15 cellular contexts compared by ENCODE assay signal in the genomic region with DNA sequence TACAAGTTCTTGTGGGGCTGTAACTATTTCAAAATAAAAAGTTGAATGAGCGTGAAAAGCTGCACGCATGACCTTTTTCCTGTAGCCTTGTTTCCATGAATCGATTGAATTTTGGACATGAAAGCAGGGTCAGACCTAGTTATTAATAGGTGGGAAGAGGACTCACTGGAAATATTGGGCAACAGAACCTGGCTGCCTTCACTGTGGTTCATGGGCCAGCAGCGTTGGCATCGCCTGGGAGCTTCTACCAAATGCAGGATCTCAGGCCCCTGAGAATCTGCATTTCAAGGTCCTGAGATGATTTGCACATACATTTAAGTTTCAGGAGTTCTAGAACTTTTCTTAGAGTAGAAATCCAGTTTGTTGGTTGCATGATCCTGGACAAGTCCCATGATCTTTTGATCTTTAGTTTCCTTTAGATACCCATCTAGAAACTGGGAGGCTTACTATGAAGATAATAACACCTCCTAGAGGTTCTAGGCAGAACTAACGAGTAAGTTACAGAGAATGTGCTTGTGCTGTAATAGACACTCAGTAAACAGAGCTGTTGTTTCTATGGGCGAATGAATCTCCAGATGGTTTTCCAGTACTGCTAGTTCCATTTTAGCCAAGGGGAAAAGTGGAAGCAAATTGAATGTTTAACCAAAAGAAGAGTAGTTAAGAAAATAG. TPM values are rescaled to one million over a fixed set of nuclear protein-coding genes. Genes with fewer than 3 reads are reported as not detected.
A peak's percentile ranks its signal among the peaks of the same experiment; 100 is the strongest.
DNase-seq lines count a peak whose midpoint lies in the region; ATAC-seq, FAIRE-seq and TF ChIP-seq lines count a peak whose summit lies in the region.
"Had no signal": no experiment of that assay in that cellular context is flagged by ENCODE, and none has a peak within 500 bp of the region (broad histone marks: within the 10 kb centered on the region; RNA-seq: fewer than 3 reads in every experiment).

No MANE protein-coding gene starts in this region.

- no peak overlapping the region for H3K4ac ChIP-seq in H1 (replicated peaks; ENCODE audit: insufficient read length, low read depth, low read length)

- H3K4me3 Mint-ChIP-seq in CD14-positive monocyte = no peak overlapping the region
- H3K4me3 Mint-ChIP-seq: immature natural killer cell had no signal

- peaks cover 0 to 6% of the 10 kb centered on the region in 2 donors for H3K36me3 Mint-ChIP-seq in CD14-positive monocyte
- H3K36me3 Mint-ChIP-seq: immature natural killer cell had no signal

- H3K23ac ChIP-seq in H1 (ENCODE audit: insufficient read length) = no peak overlapping the region

- no peak overlapping the region for H3K56ac ChIP-seq in H1 (replicated peaks; ENCODE audit: insufficient read length, low read depth, low read length)

- H3K4me1 ChIP-seq in A549 = peaks cover 29% of the 10 kb centered on the region
- H3K4me1 ChIP-seq in H1 (replicated peaks in 1 of 4; ENCODE audit: control insufficient read depth in 3 of 4, insufficient read depth in 4 of 4, low read length in 3 of 4) = peaks cover 0 to 5% (median 2%) of the 10 kb centered on the region in 4 experiments; a peak in 4 of 7 replicates
- H3K4me1 ChIP-seq: prostate gland had no signal

- TF ChIP-seq POLR2A in A549 (IDR thresholded peaks at IDR 0.05; ENCODE audit: low read length) (no peak), H1 (IDR thresholded peaks at IDR 0.05; ENCODE audit: control extremely low read depth in 1 of 2, low read depth in 2 of 2, low read length in 2 of 2) (no peak)

- H3K14ac ChIP-seq in H1 (ENCODE audit: insufficient read length) = no peak overlapping the region

- no peak overlapping the region for H3K18ac ChIP-seq in H1 (ENCODE audit: extremely low read depth, low read length)

- H3K9me3 ChIP-seq in A549 = no peaks in the 10 kb centered on the region
- H3K9me3 ChIP-seq in H1 (ENCODE audit: insufficient read depth in 2 of 2, low read depth in 1 of 2, low read length in 1 of 2) = no peaks in the 10 kb centered on the region
- H3K9me3 ChIP-seq: prostate gland had no signal

- no peak overlapping the region for H3K9ac ChIP-seq in H1 (replicated peaks in 1 of 4; ENCODE audit: extremely low read depth in 1 of 4, low read depth in 3 of 4, low read length in 3 of 4)
- H3K9ac ChIP-seq: GM23248 had no signal

- no peaks in the 10 kb centered on the region for H4K20me1 ChIP-seq in H1 (replicated peaks in 1 of 2; ENCODE audit: control insufficient read depth in 1 of 2, insufficient read depth in 2 of 2, low read length in 2 of 2)

- POLR2A ChIA-PET in A549 (lab: Yijun Ruan, JAX) = no interaction called here
- POLR2A ChIA-PET in H1 (lab: Charles Lee; ENCODE audit: partially characterized antibody) = interaction anchor here (0.9 to 1.6 kb wide), 3 partner anchors 9 to 43 kb away, joined by 3 to 4 read pairs (median 3); no protein-coding TSS in a partner anchor

- H3K79me1 ChIP-seq in H1 (ENCODE audit: low read depth, low read length) = no peaks in the 10 kb centered on the region; the same call in 1 of the 2 replicates

- TF ChIP-seq EP300 in A549 (IDR thresholded peaks at IDR 0.05) (no peak), H1 (IDR thresholded peaks at IDR 0.05; ENCODE audit: borderline replicate concordance in 1 of 2, low read depth in 2 of 2, low read length in 2 of 2) (no peak)

- TF ChIP-seq RAD21 in A549 (conservative IDR thresholded peaks at IDR 0.05 in 1 of 2, IDR thresholded peaks at IDR 0.05 in 1 of 2) (peak in 1 of 2 experiments; percentile 25; a peak in 2 of 5 replicates), H1 (IDR thresholded peaks at IDR 0.05 in 1 of 2, conservative IDR thresholded peaks at IDR 0.05 in 1 of 2; ENCODE audit: low read depth in 2 of 2, low read length in 2 of 2) (peak; percentile 9 to 22; a peak in 3 of 4 replicates)

- H2BK120ac ChIP-seq in H1 (replicated peaks; ENCODE audit: low read depth, low read length) = no peak overlapping the region

- no peak overlapping the region for H4K8ac ChIP-seq in H1 (ENCODE audit: extremely low read depth, insufficient read depth, low read length)

- no peak overlapping the region for H2AFZ ChIP-seq in H1 (ENCODE audit: low read length)
- H2AFZ ChIP-seq: GM23248 had no signal

- H3K4me3 ChIP-seq in A549 (no peak overlapping the region), H1 (ENCODE audit: extremely low read depth in 1 of 4, insufficient read depth in 2 of 4, low read depth in 3 of 4, low read length in 4 of 4) (no peak overlapping the region)
- H3K4me3 ChIP-seq: GM23248, prostate gland had no signal

- TF ChIP-seq CTCF in A549 (IDR thresholded peaks at IDR 0.05) (no peak), GM10266 (IDR thresholded peaks at IDR 0.05; ENCODE audit: control insufficient read depth, insufficient read depth, low read depth, missing control alignments) (peak; percentile 34), H1 (IDR thresholded peaks at IDR 0.05; ENCODE audit: control extremely low read depth in 1 of 3, insufficient read depth in 1 of 3, low read depth in 1 of 3, low read length in 3 of 3) (no peak), CD14-positive monocyte (IDR thresholded peaks at IDR 0.05) (no peak)

- H3K27ac Mint-ChIP-seq in CD14-positive monocyte = peak overlapping the region in 1 of 7 donors; percentile 78
- H3K27ac Mint-ChIP-seq: immature natural killer cell had no signal

- peaks cover 49% of the 10 kb centered on the region for H3K4me1 Mint-ChIP-seq in CD14-positive monocyte

- 85% methylated on average over 7 of the region's 7 CpGs for WGBS in A549 (ENCODE audit: missing lambda C conversion rate)
- 93% methylated on average over 7 of the region's 7 CpGs; no CpG with 5 or more reads in 1 of the 2 experiments for WGBS in H1 (ENCODE audit: extremely low coverage in 1 of 2, insufficient coverage in 1 of 2, insufficient read length in 1 of 2, insufficient replicate concordance in 2 of 2, low coverage in 1 of 2, low lambda C conversion rate in 2 of 2, missing lambda C conversion rate in 1 of 2), 2 experiments

- intact Hi-C loops in CD14-positive monocyte (cut with micrococcal nuclease) = loop anchor here in 1 of 2 donors (5.0 kb wide), 1 partner anchor 51 kb away; no protein-coding TSS in a partner anchor

- H3K27me3 Mint-ChIP-seq in CD14-positive monocyte (ENCODE audit: low read depth in 3 of 3) = peaks cover 0 to 4% (median 2%) of the 10 kb centered on the region in 3 donors

- no peak overlapping the region for H2BK5ac ChIP-seq in H1 (ENCODE audit: low read depth, low read length)

- H2AK5ac ChIP-seq in H1 (ENCODE audit: low read depth, low read length) = no peak overlapping the region

- peak in 1 of 2 experiments; percentile 34; a peak in 2 of 6 replicates for ATAC-seq in A549
- ATAC-seq in GM18907 (IDR thresholded peaks at IDR 0.05; ENCODE audit: unreplicated experiment) = no peak
- ATAC-seq in HG02610 (IDR thresholded peaks at IDR 0.05; ENCODE audit: unreplicated experiment) = no peak
- ATAC-seq in HG02884 (IDR thresholded peaks at IDR 0.05; ENCODE audit: unreplicated experiment) = no peak
- ATAC-seq: stimulated activated naive CD8-positive, alpha-beta T cell treated with anti-CD3 and anti-CD28 coated beads, Interleukin-15, Interleukin-2, amounts not matched to agents 100 U/mL and 50 U/mL, for 24 hours had no signal

- H4K91ac ChIP-seq in H1 (replicated peaks; ENCODE audit: insufficient read length, low read length) = no peak overlapping the region

- no peaks in the 10 kb centered on the region for H3K36me3 ChIP-seq in H1 (ENCODE audit: control insufficient read depth in 2 of 4, insufficient read depth in 4 of 4, low read length in 3 of 4)
- H3K36me3 ChIP-seq: prostate gland had no signal

- H2BK20ac ChIP-seq in H1 (ENCODE audit: low read length) = no peak overlapping the region

- H3K27me3 ChIP-seq in H1 (replicated peaks in 1 of 4; ENCODE audit: control insufficient read depth in 3 of 4, extremely low read depth in 1 of 4, insufficient read depth in 3 of 4, low read length in 3 of 4) = no peaks in the 10 kb centered on the region

- no peaks in the 10 kb centered on the region for H3K23me2 ChIP-seq in H1 (ENCODE audit: low read depth, low read length)

- no peak overlapping the region for H4K5ac ChIP-seq in H1 (ENCODE audit: insufficient read length, low read depth, low read length)

- no peaks in the 10 kb centered on the region; a peak in 1 of 4 replicates for H3K79me2 ChIP-seq in H1 (ENCODE audit: control insufficient read depth in 1 of 2, insufficient read depth in 2 of 2, low read length in 2 of 2)

- no peak overlapping the region for H3K4me2 ChIP-seq in A549
- no peak overlapping the region for H3K4me2 ChIP-seq in H1 (ENCODE audit: insufficient read depth in 1 of 2, low read depth in 2 of 2, low read length in 2 of 2)

- H3K27ac ChIP-seq in A549 (peak overlapping the region in 1 of 2 experiments; percentile 45; a peak in 1 of 6 replicates), H1 (ENCODE audit: low read depth, low read length) (no peak overlapping the region)
- H3K27ac ChIP-seq: GM23248, prostate gland had no signal

- CTCF ChIA-PET in A549 (lab: Yijun Ruan, JAX) = interaction anchor here (1.0 to 3.8 kb wide), 3 partner anchors 52 to 293 kb away, joined by 3 to 26 read pairs (median 15); no protein-coding TSS in a partner anchor
- CTCF ChIA-PET in H1 (lab: Charles Lee; ENCODE audit: partially characterized antibody) = interaction anchor here (0.7 to 3.8 kb wide), 16 partner anchors 9 to 123 kb away, joined by 3 to 31 read pairs (median 4); no protein-coding TSS in a partner anchor

- FAIRE-seq in A549 (lab: Jason Lieb, UNC) (no peak), H1 (lab: Jason Lieb, UNC) (no peak)
- FAIRE-seq: TTC549 had no signal

- H3K9me3 Mint-ChIP-seq in CD14-positive monocyte = peaks cover 0 to 9% (median 2%) of the 10 kb centered on the region in 7 donors
- H3K9me3 Mint-ChIP-seq: immature natural killer cell had no signal

- DNase-seq in A549 (ENCODE audit: low read depth in 1 of 2, low spot score in 1 of 2) (no peak), GM10266 (ENCODE audit: extremely low spot score) (no peak), MV-4-11 (lab: John Stamatoyannopoulos, UW) (peak; percentile 4), H1 (ENCODE audit: low read depth in 1 of 2, low spot score in 2 of 2) (no peak), CD14-positive monocyte (ENCODE audit: low spot score) (no peak)
- DNase-seq: GM23248; immature natural killer cell; NCI-H2029 treated with DMSO at 0.1 percent for 48 hours; stimulated activated CD4-positive, alpha-beta T cell treated with anti-CD3 and anti-CD28 coated beads, Interleukin-2, amount 100 ng/mL, for 48 hours; stimulated activated naive CD8-positive, alpha-beta T cell treated with anti-CD3 and anti-CD28 coated beads, Interleukin-15, Interleukin-2, amounts not matched to agents 100 U/mL and 50 U/mL, for 24 hours had no signal

- no peak overlapping the region for H2BK15ac ChIP-seq in H1 (ENCODE audit: low read length)

- H2BK12ac ChIP-seq in H1 (ENCODE audit: low read depth, low read length) = no peak overlapping the region

RNA-seq across cellular contexts. Expression of a gene that starts 12.4 kb away (rescaled TPM):
- polyA plus RNA-seq in A549 (2011; rRNA removed) (6.9 and 8.2 TPM in 2 replicates), A549 (2017; fragmentation: RNase III; extraction: RNeasy Plus Mini Kit Qiagen cat#74134 plus additional on column Dnase treatment) (4.0 to 7.1 TPM (median 4.4 TPM) in 3 replicates), H1 (2011; rRNA removed) (6.9 and 7.1 TPM in 2 replicates), CD14-positive monocyte (not detected)
- polyA plus RNA-seq in A549 (2012; cell fraction: cytosol; rRNA removed) = 7.3 and 11.1 TPM in 2 replicates
- 24.2 and 33.7 TPM in 2 replicates for polyA plus RNA-seq in A549 (2012; cell fraction: nucleus; rRNA removed)
- polyA minus RNA-seq in A549 (2011; rRNA and poly(A)+ RNA removed) = 24.1 and 27.2 TPM in 2 replicates
- total RNA-seq in H1 (2021; fragmentation: NEBNext Ultra II Directional; extraction: Animal tissue kit (Norgen Biotek cat#: 25700)) = 20.5 and 20.6 TPM in 2 replicates
- polyA plus RNA-seq in H1 (2011; cell fraction: cytosol; rRNA removed) = 5.4 TPM
- polyA plus RNA-seq in H1 (2011; cell fraction: nucleus; rRNA removed) = 10.9 TPM
- polyA plus RNA-seq in H1 (2012, experiment 1 of 2) = 8.6 to 11.9 TPM (median 11.1 TPM) in 4 replicates
- polyA plus RNA-seq in H1 (2012, experiment 2 of 2) = 2.7 TPM
- polyA plus RNA-seq in H1 (2013, experiment 1 of 2) = 6.4 TPM
- 6.4 TPM for polyA plus RNA-seq in H1 (2013, experiment 2 of 2)
- polyA minus RNA-seq in H1 (2011; rRNA and poly(A)+ RNA removed) = 25.2 and 26.2 TPM in 2 replicates
- 16.0 TPM for polyA minus RNA-seq in H1 (2011; cell fraction: cytosol; rRNA and poly(A)+ RNA removed)
- polyA minus RNA-seq in H1 (2011; cell fraction: nucleus; rRNA and poly(A)+ RNA removed) = 15.9 TPM
